In the genomic region with DNA sequence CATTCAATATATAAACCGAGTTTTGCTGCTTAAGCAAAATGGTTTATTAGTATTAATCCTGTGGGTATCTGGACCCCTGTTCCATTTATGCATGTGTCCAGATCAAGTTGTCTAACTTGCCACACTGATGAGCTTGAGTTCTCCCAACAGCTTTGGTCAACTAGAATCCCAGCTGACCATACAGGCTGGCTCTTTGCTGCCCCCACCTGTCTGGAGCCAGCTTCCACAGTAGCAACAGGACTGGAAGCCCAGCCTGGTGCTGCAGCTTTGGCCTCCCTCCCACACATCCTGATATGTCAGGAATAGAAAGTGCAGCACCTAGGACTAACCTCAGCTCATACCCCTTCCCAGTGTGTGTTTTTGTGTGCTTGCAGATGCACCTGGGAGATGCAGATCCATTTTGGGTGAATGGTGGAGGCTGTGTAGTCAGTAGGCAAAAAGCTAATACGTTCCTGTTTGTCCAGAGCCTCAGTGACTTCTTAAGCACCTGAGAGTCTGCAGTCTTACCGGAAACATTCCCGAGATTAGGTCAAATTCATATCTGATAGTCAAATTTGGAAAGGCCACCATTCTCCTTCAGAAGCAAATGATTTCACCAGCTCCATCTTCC, we compare ENCODE assay signal across 7 cellular contexts. TPM values are rescaled to one million over a fixed set of nuclear protein-coding genes. Genes with fewer than 3 reads are reported as not detected.
DNase-seq lines count a peak whose midpoint lies in the region; ATAC-seq and TF ChIP-seq lines count a peak whose summit lies in the region.

No MANE protein-coding gene starts in this region.

- H3K4me3 ChIP-seq in Jurkat, Clone E6-1 (ENCODE audit: low read length), result no peak overlapping the region

- ATAC-seq in GM21360 (IDR thresholded peaks at IDR 0.05; ENCODE audit: unreplicated experiment), result peak; percentile 96
- no peak for ATAC-seq in HG02678 (IDR thresholded peaks at IDR 0.05; ENCODE audit: unreplicated experiment)

- no peak for TF ChIP-seq POLR2A in erythroblast (IDR thresholded peaks at IDR 0.05; ENCODE audit: low read length)

- peak; percentile 53 for DNase-seq in GDM1 (lab: John Stamatoyannopoulos, UW)
- DNase-seq in Jurkat, Clone E6-1 (ENCODE audit: low read depth, low spot score), result peak; percentile 0
- DNase-seq in SHP77 treated with DMSO at 0.1 percent for 48 hours (lab: John Stamatoyannopoulos, UW), result peak; percentile 19
- peak; percentile 1 to 24 for DNase-seq in erythroblast (lab: John Stamatoyannopoulos, UW)
- DNase-seq in mucosa of gallbladder (ENCODE audit: low spot score), result peak; percentile 70

RNA-seq across cellular contexts. Expression of gene BEND5, which starts 40.9 kb away (rescaled TPM):
- polyA plus RNA-seq in Jurkat, Clone E6-1 (2012; ENCODE audit: insufficient read depth, insufficient read length), result 28.2 TPM
- total RNA-seq in mucosa of gallbladder, result 17.5 TPM

Comparison
In these comparisons a context has a peak if more than half of its experiments do, and no peak if none do; other contexts are left out.
1. DNase-seq: peak in every context shown above with its lines; median percentile 70 in mucosa of gallbladder; 53 in GDM1; 19 in SHP77 treated with DMSO at 0.1 percent for 48 hours; 12 in erythroblast; 0 in Jurkat, Clone E6-1.